In genomic region chr7:112970771-112971170, GRCh38 we compare ENCODE assay signal across 14 cellular contexts.
A peak's percentile ranks its signal among the peaks of the same experiment; 100 is the strongest.
DNase-seq lines count a peak whose midpoint lies in the region; ATAC-seq and TF ChIP-seq lines count a peak whose summit lies in the region.
"Had no signal": no experiment of that assay in that cellular context is flagged by ENCODE, and none has a peak within 500 bp of the region (broad histone marks: within the 10 kb centered on the region; RNA-seq: fewer than 3 reads in every experiment).

No MANE protein-coding gene starts in this region.

- TF ChIP-seq CTCF in DND-41 (IDR thresholded peaks at IDR 0.05; ENCODE audit: borderline replicate concordance, extremely low read depth, low read length, poor library complexity, severe bottlenecking) (no peak), astrocyte of the cerebellum (IDR thresholded peaks at IDR 0.05; ENCODE audit: low read depth, low read length, missing control alignments) (peak; percentile 12), nephron progenitor cell (IDR thresholded peaks at IDR 0.05) (no peak)

- no peak overlapping the region for H3K27ac ChIP-seq in DND-41 (ENCODE audit: low read length)

- H3K27me3 ChIP-seq in DND-41 (ENCODE audit: insufficient read depth, low read length, poor library complexity) = no peaks in the 10 kb centered on the region

- no peaks in the 10 kb centered on the region for H3K36me3 Mint-ChIP-seq in nephron progenitor cell (ENCODE audit: low read depth)

- ATAC-seq in DND-41 (ENCODE audit: insufficient read depth, low read depth) (peak; percentile 47; the same call in 1 of the 3 replicates), GM19395 (IDR thresholded peaks at IDR 0.05; ENCODE audit: unreplicated experiment) (peak; percentile 79), HG03159 (IDR thresholded peaks at IDR 0.05; ENCODE audit: unreplicated experiment) (peak; percentile 83), HG02610 (IDR thresholded peaks at IDR 0.05; ENCODE audit: unreplicated experiment) (no peak)
- ATAC-seq: activated T-helper 17 cell treated with anti-CD3 and anti-CD28 coated beads, Interleukin-2, amount 50 U/mL, for 72 hours had no signal

- no peaks in the 10 kb centered on the region for H3K27me3 Mint-ChIP-seq in nephron progenitor cell (ENCODE audit: low read depth, poor library complexity)

- H3K4me3 ChIP-seq in DND-41 (ENCODE audit: low read depth in 1 of 2, low read length in 2 of 2) (no peak overlapping the region), astrocyte of the cerebellum (ENCODE audit: low read depth, low read length) (no peak overlapping the region)

- H3K79me2 ChIP-seq in DND-41 (ENCODE audit: insufficient read depth, low read length) = no peaks in the 10 kb centered on the region

- no peaks in the 10 kb centered on the region for H4K20me1 ChIP-seq in DND-41 (ENCODE audit: insufficient read depth, low read length)

- H3K4me1 Mint-ChIP-seq in nephron progenitor cell = no peaks in the 10 kb centered on the region
- H3K4me1 Mint-ChIP-seq: activated T-helper 17 cell treated with anti-CD3 and anti-CD28 coated beads, Interleukin-2, amount 50 U/mL, for 72 hours; central memory CD8-positive, alpha-beta T cell had no signal

- DNase-seq in DND-41 (no peak), astrocyte of the cerebellum (ENCODE audit: low read depth) (no peak), nucleus accumbens (lab: John Stamatoyannopoulos, UW) (no peak), nephron progenitor cell (no peak)
- DNase-seq in stimulated activated naive CD4-positive, alpha-beta T cell (lab: John Stamatoyannopoulos, UW) = no peak
- DNase-seq: C1 segment of cervical spinal cord, mammary epithelial cell, MV-4-11, retina had no signal

- no peak overlapping the region for H3K4me2 ChIP-seq in DND-41 (ENCODE audit: insufficient read depth, low read length)

- no peak overlapping the region for H2AFZ ChIP-seq in DND-41 (ENCODE audit: low read depth, low read length)

- H3K36me3 ChIP-seq in DND-41 (ENCODE audit: insufficient read depth, low read length) = no peaks in the 10 kb centered on the region

- H3K9ac ChIP-seq in DND-41 (ENCODE audit: low read depth, low read length) = no peak overlapping the region

- in situ Hi-C loops in astrocyte of the cerebellum (cut with HindIII; ENCODE audit: low sequenced_read_pairs) = no loop called here

- no peaks in the 10 kb centered on the region for H3K9me3 Mint-ChIP-seq in nephron progenitor cell
- H3K9me3 Mint-ChIP-seq: activated T-helper 17 cell treated with anti-CD3 and anti-CD28 coated beads, Interleukin-2, amount 50 U/mL, for 72 hours; central memory CD8-positive, alpha-beta T cell had no signal

- no peaks in the 10 kb centered on the region for H3K4me1 ChIP-seq in DND-41 (ENCODE audit: insufficient read depth, low read length)

- no peak overlapping the region for H3K4me3 Mint-ChIP-seq in nephron progenitor cell
- H3K4me3 Mint-ChIP-seq: activated T-helper 17 cell treated with anti-CD3 and anti-CD28 coated beads, Interleukin-2, amount 50 U/mL, for 72 hours; central memory CD8-positive, alpha-beta T cell had no signal

- no peaks in the 10 kb centered on the region for H3K9me3 ChIP-seq in DND-41 (ENCODE audit: insufficient read depth, low read length, severe bottlenecking)

- H3K27ac Mint-ChIP-seq in nephron progenitor cell = no peak overlapping the region
- H3K27ac Mint-ChIP-seq: activated T-helper 17 cell treated with anti-CD3 and anti-CD28 coated beads, Interleukin-2, amount 50 U/mL, for 72 hours had no signal
